ENCODE assay signal across 1 cellular context in genomic region chr14:102517412-102518062, GRCh38.
TF ChIP-seq lines count a peak whose summit lies in the region.

No MANE protein-coding gene starts in this region.

TF ChIP-seq in WTC11, 78 proteins besides CTCF, POLR2A, EP300 and RAD21 (continued from another document):
- TF ChIP-seq ZNF425 (CRISPR knock-in tag; conservative IDR thresholded peaks at IDR 0.05) (no peak), ZSCAN18 (CRISPR knock-in tag; IDR thresholded peaks at IDR 0.05) (no peak), FOXP1 (CRISPR knock-in tag; IDR thresholded peaks at IDR 0.05; ENCODE audit: borderline replicate concordance) (no peak), IRF2 (CRISPR knock-in tag; IDR thresholded peaks at IDR 0.05; ENCODE audit: borderline replicate concordance, low read depth) (0 out of 2 replicates have a peak, but pooled peaks have one; percentile 41), HMGA2 (CRISPR knock-in tag; IDR thresholded peaks at IDR 0.05) (no peak), NFE2L1 (CRISPR knock-in tag; IDR thresholded peaks at IDR 0.05) (no peak), HMGXB4 (CRISPR knock-in tag; IDR thresholded peaks at IDR 0.05) (no peak; the same call in 1 of the 2 replicates), TEAD4 (CRISPR knock-in tag; IDR thresholded peaks at IDR 0.05) (peak; percentile 31; the same call in 1 of the 2 replicates), SMAD4 (CRISPR knock-in tag; IDR thresholded peaks at IDR 0.05) (no peak)
